Comparison of ENCODE assay signal across 8 cellular contexts in the genomic region with DNA sequence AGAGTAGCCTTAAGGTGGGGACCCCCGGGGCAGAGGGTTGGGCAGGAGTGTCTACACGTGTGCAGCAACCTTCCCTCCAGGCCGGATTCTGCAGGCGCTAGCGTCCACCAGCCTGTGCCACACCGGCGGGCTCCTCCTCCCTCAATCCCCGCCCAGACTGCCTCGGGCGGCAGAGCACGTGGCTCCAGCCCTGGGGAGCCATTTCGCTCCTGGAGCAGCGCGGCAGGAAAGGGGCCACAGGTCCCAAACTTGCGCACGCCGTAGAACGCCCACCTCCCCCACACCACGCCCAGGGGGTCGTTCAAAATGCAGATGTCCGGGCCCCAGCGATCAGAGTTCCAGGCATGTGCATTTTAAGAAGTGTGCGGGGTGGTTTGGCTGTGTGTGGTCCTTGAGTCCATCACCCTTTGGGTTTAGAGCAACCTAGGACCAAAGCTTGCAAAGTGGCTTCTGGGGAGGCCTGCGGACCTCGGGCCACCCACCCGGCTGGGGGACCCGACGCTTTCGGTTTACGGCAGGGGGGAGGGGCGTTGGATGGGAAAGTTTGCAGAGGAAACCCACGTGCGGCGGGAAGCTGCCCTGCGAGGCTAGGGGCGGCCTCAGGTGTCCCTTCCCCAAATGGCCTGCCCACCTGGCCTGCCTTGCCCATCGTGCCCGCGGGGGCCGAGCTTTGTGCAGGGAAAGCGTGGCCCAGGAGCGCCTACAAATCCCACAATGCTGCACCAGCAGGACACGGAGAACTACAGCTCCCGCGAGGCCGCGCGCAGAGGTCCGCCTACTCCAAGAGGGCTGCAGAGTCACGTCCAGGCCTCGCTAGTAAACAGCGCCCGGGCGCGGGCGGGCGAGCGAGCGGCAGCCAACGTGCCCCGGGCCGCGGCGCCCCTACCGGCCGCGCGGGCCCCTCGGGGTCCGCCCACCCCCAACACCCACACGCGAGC. TPM values are rescaled to one million over a fixed set of nuclear protein-coding genes. Genes with fewer than 3 reads are reported as not detected.
DNase-seq lines count a peak whose midpoint lies in the region; ATAC-seq and TF ChIP-seq lines count a peak whose summit lies in the region.

No MANE protein-coding gene starts in this region.

- H3K27ac Mint-ChIP-seq in activated T-helper 17 cell treated with anti-CD3 and anti-CD28 coated beads, Interleukin-2, amount 50 U/mL, for 72 hours = peak overlapping the region; percentile 72
- H3K27ac Mint-ChIP-seq in nephron = peak overlapping the region; percentile 83 to 99 (median 89)

- H3K9me3 ChIP-seq in KOPT-K1 (ENCODE audit: insufficient read depth, low read length, poor library complexity, severe bottlenecking) = no peaks in the 10 kb centered on the region

- H3K4me3 Mint-ChIP-seq in activated T-helper 17 cell treated with anti-CD3 and anti-CD28 coated beads, Interleukin-2, amount 50 U/mL, for 72 hours = peak overlapping the region; percentile 82
- H3K4me3 Mint-ChIP-seq in nephron = peak overlapping the region; percentile 90 to 98 (median 94)

- H3K27me3 Mint-ChIP-seq in activated T-helper 17 cell treated with anti-CD3 and anti-CD28 coated beads, Interleukin-2, amount 50 U/mL, for 72 hours = no peaks in the 10 kb centered on the region
- H3K27me3 Mint-ChIP-seq in nephron (ENCODE audit: low read depth) = no peaks in the 10 kb centered on the region

- ATAC-seq in GM21737 (IDR thresholded peaks at IDR 0.05; ENCODE audit: unreplicated experiment) = peak; percentile 55
- ATAC-seq in activated T-helper 17 cell treated with anti-CD3 and anti-CD28 coated beads, Interleukin-2, amount 50 U/mL, for 72 hours (replicated peaks) = peak; percentile 89

- H3K27ac ChIP-seq in KOPT-K1 (ENCODE audit: low read depth, low read length, poor library complexity, severe bottlenecking) = peak overlapping the region; percentile 97

- no peaks in the 10 kb centered on the region for H3K9me3 Mint-ChIP-seq in activated T-helper 17 cell treated with anti-CD3 and anti-CD28 coated beads, Interleukin-2, amount 50 U/mL, for 72 hours
- no peaks in the 10 kb centered on the region for H3K9me3 Mint-ChIP-seq in nephron

- peaks cover 17% of the 10 kb centered on the region; the same call in 1 of the 2 replicates for H3K36me3 ChIP-seq in KOPT-K1 (ENCODE audit: insufficient read depth, low read length)

- TF ChIP-seq CTCF in nephron (IDR thresholded peaks at IDR 0.05; ENCODE audit: unreplicated experiment in 3 of 3) = no peak

- H3K36me3 Mint-ChIP-seq in activated T-helper 17 cell treated with anti-CD3 and anti-CD28 coated beads, Interleukin-2, amount 50 U/mL, for 72 hours (ENCODE audit: low read depth) = no peaks in the 10 kb centered on the region
- H3K36me3 Mint-ChIP-seq in nephron (ENCODE audit: low read depth) = peaks cover 6% of the 10 kb centered on the region

- H3K4me1 Mint-ChIP-seq in activated T-helper 17 cell treated with anti-CD3 and anti-CD28 coated beads, Interleukin-2, amount 50 U/mL, for 72 hours = no peaks in the 10 kb centered on the region
- peaks cover 14% of the 10 kb centered on the region for H3K4me1 Mint-ChIP-seq in nephron

- DNase-seq in DMS153 treated with DMSO at 0.1 percent for 48 hours (lab: John Stamatoyannopoulos, UW; ENCODE audit: unreplicated experiment) = peak; percentile 84
- DNase-seq in RPMI7951 (ENCODE audit: low read depth) = peak; percentile 88
- DNase-seq in fibroblast of peridontal ligament (ENCODE audit: extremely low read depth) = peak; percentile 85
- peak; percentile 88 for DNase-seq in stimulated activated naive CD4-positive, alpha-beta T cell treated with Interleukin-2 at 50 U/mL for 16 hours (lab: John Stamatoyannopoulos, UW)

RNA-seq across cellular contexts. Expression of a gene that starts 1.4 kb away (rescaled TPM):
- total RNA-seq in RPMI7951 (2014; rRNA removed; shearing (Covaris generic)) = 5.9 and 6.6 TPM in 2 replicates
- total RNA-seq in activated T-helper 17 cell treated with anti-CD3 and anti-CD28 coated beads, Interleukin-2, amount 50 U/mL, for 72 hours = 10 to 100 TPM; 14.5 to 27.2 TPM

RNA-seq across cellular contexts. Expression of a gene that starts 29.6 kb away (rescaled TPM):
- under 0.01 TPM in 1 of 2 replicates, not detected in the other for total RNA-seq in RPMI7951 (2014; rRNA removed; shearing (Covaris generic))
- total RNA-seq in activated T-helper 17 cell treated with anti-CD3 and anti-CD28 coated beads, Interleukin-2, amount 50 U/mL, for 72 hours = not detected

RNA-seq across cellular contexts. Expression of a gene that starts 44.4 kb away (rescaled TPM):
- 0.24 and 0.49 TPM in 2 replicates for total RNA-seq in RPMI7951 (2014; rRNA removed; shearing (Covaris generic))
- 1 to 10 TPM in 1 of 2 donors, under 1 TPM in 1; 0.37 to 1.6 TPM for total RNA-seq in activated T-helper 17 cell treated with anti-CD3 and anti-CD28 coated beads, Interleukin-2, amount 50 U/mL, for 72 hours

Comparison
In these comparisons a context has a peak if more than half of its experiments do, and no peak if none do; other contexts are left out.
1. Peak in every context shown above with its lines: DNase-seq, ATAC-seq and H3K27ac ChIP-seq.